ENCODE assay signal across 20 cellular contexts in the genomic region with DNA sequence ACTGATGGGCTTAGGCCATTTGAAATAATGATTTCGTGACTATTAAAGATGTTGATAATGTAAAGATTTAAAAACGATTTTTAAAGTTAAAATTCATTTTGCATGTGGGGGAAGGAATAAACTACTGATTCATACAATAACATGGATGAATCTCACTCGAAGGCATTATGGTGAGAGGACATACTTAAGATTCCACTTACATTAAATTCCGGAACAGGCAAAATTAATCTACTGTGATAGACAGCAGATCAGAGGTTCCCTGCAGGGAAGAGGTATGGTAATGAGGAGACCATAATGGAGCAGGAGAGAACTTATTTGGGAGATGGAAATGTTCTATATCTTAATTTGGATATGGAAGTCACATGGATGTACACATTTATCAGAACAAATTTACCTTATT. TPM values are rescaled to one million over a fixed set of nuclear protein-coding genes. Genes with fewer than 3 reads are reported as not detected.
DNase-seq lines count a peak whose midpoint lies in the region; ATAC-seq, FAIRE-seq and TF ChIP-seq lines count a peak whose summit lies in the region.
"Had no signal": no experiment of that assay in that cellular context is flagged by ENCODE, and none has a peak within 500 bp of the region (broad histone marks: within the 10 kb centered on the region; RNA-seq: fewer than 3 reads in every experiment).

No MANE protein-coding gene starts in this region.

- no peaks in the 10 kb centered on the region for H3F3A ChIP-seq in GM23248 (ENCODE audit: insufficient read depth)

- peak overlapping the region; percentile 27 for H3K4me2 ChIP-seq in GM23248 (ENCODE audit: unreplicated experiment)
- H3K4me2 ChIP-seq in astrocyte (ENCODE audit: low read length): no peak overlapping the region
- H3K4me2 ChIP-seq in osteoblast (ENCODE audit: insufficient read depth, low read length): no peak overlapping the region
- H3K4me2 ChIP-seq: KMS-11 had no signal

- H3K36me3 Mint-ChIP-seq in astrocyte (ENCODE audit: low read depth, unreplicated experiment) (no peaks in the 10 kb centered on the region), Calu3 (ENCODE audit: insufficient read depth, unreplicated experiment) (no peaks in the 10 kb centered on the region)

- TF ChIP-seq CTCF in astrocyte (IDR thresholded peaks at IDR 0.05; ENCODE audit: insufficient read depth, low read depth, low read length) (no peak), osteoblast (IDR thresholded peaks at IDR 0.05; ENCODE audit: extremely low read depth, low read depth, low read length) (no peak), Calu3 (IDR thresholded peaks at IDR 0.05; ENCODE audit: unreplicated experiment) (no peak)

- WGBS in GM23248 (ENCODE audit: low coverage in 1 of 2, low lambda C conversion rate in 2 of 2, missing lambda C conversion rate in 2 of 2), 2 experiments: 58 to 63% methylated on average over 4 of the region's 4 CpGs

- FAIRE-seq in RCC 7860 (lab: Jason Lieb, UNC): peak; percentile 5
- FAIRE-seq in astrocyte (lab: Jason Lieb, UNC): no peak

- H3K4me3 ChIP-seq in GM23248: no peak overlapping the region
- no peak overlapping the region for H3K4me3 ChIP-seq in astrocyte (ENCODE audit: insufficient read depth, low read depth, low read length)
- no peak overlapping the region for H3K4me3 ChIP-seq in osteoblast (ENCODE audit: insufficient read depth, low read length)

- no peaks in the 10 kb centered on the region for H3K27me3 ChIP-seq in GM23248 (replicated peaks; ENCODE audit: insufficient read depth)
- peaks cover 1% of the 10 kb centered on the region for H3K27me3 ChIP-seq in astrocyte (ENCODE audit: insufficient read depth, low read length)
- peaks cover 16% of the 10 kb centered on the region for H3K27me3 ChIP-seq in osteoblast (ENCODE audit: insufficient read depth, low read length)

- H3K4me3 Mint-ChIP-seq in astrocyte (ENCODE audit: unreplicated experiment) (no peak overlapping the region), Calu3 (ENCODE audit: low read depth, unreplicated experiment) (no peak overlapping the region)
- H3K4me3 Mint-ChIP-seq: CD4-positive, alpha-beta T cell had no signal

- CTCF ChIA-PET in Calu3 (lab: Charles Lee): no interaction called here

- H4K20me1 ChIP-seq in GM23248 (ENCODE audit: insufficient read depth) (no peaks in the 10 kb centered on the region), astrocyte (ENCODE audit: insufficient read depth, low read length) (no peaks in the 10 kb centered on the region), osteoblast (ENCODE audit: insufficient read depth, low read length) (no peaks in the 10 kb centered on the region)

- no peaks in the 10 kb centered on the region for H3K9me3 ChIP-seq in GM23248 (ENCODE audit: low read depth)
- H3K9me3 ChIP-seq in astrocyte (ENCODE audit: insufficient read depth, low read depth, low read length): no peaks in the 10 kb centered on the region
- no peaks in the 10 kb centered on the region for H3K9me3 ChIP-seq in osteoblast (ENCODE audit: low read depth, low read length)
- H3K9me3 ChIP-seq: BE2C, Caco-2 had no signal

- ATAC-seq in HG03280 (IDR thresholded peaks at IDR 0.05; ENCODE audit: unreplicated experiment): no peak

- no peak overlapping the region for H3K9ac ChIP-seq in GM23248
- H3K9ac ChIP-seq in astrocyte (ENCODE audit: low read length): no peak overlapping the region
- H3K9ac ChIP-seq: KMS-11 had no signal

- H3K36me3 ChIP-seq in GM23248 (ENCODE audit: low read depth) (no peaks in the 10 kb centered on the region), astrocyte (ENCODE audit: insufficient read depth, low read length) (no peaks in the 10 kb centered on the region), osteoblast (ENCODE audit: insufficient read depth, low read length) (no peaks in the 10 kb centered on the region)
- H3K36me3 ChIP-seq: BE2C had no signal

- H3K4me1 ChIP-seq in GM23248 (ENCODE audit: insufficient read depth) (0 out of 2 replicates have a peak, but pooled peaks cover 8% of the 10 kb centered on the region), astrocyte (ENCODE audit: insufficient read depth, low read length) (peaks cover 4% of the 10 kb centered on the region), osteoblast (ENCODE audit: insufficient read depth, low read length) (peaks cover 16% of the 10 kb centered on the region)
- H3K4me1 ChIP-seq: BE2C, Caco-2 had no signal

- no peaks in the 10 kb centered on the region; the same call in 1 of the 2 replicates for H3K9me2 ChIP-seq in GM23248 (ENCODE audit: insufficient read depth)

- H3K27ac Mint-ChIP-seq in astrocyte (ENCODE audit: unreplicated experiment) (no peak overlapping the region), Calu3 (ENCODE audit: unreplicated experiment) (no peak overlapping the region)
- H3K27ac Mint-ChIP-seq: CD4-positive, alpha-beta T cell had no signal

- BruUV-seq in Calu3 (replicated peaks; lab: Mats Ljungman, UMichigan): no TSS peak

- H3K4me1 Mint-ChIP-seq in astrocyte (ENCODE audit: low read depth, unreplicated experiment) (no peaks in the 10 kb centered on the region), Calu3 (ENCODE audit: low read depth, unreplicated experiment) (no peaks in the 10 kb centered on the region)

- DNase-seq in GM23248 (no peak), RCC 7860 (ENCODE audit: low spot score) (no peak), astrocyte (ENCODE audit: low read depth) (peak; percentile 18), osteoblast (ENCODE audit: insufficient read length, low spot score, missing footprints) (peak; percentile 90), NCI-H82 (lab: John Stamatoyannopoulos, UW) (no peak), Calu3 (no peak)
- DNase-seq in effector CD4-positive, alpha-beta T cell: no peak
- DNase-seq: ACHN; BE2C; Caco-2; CD4-positive, alpha-beta T cell; DMS153; DMS79; GF-D8; GOT3; H7 had no signal

- H3K27ac ChIP-seq in GM23248 (no peak overlapping the region), astrocyte (ENCODE audit: low read depth, low read length) (no peak overlapping the region), osteoblast (ENCODE audit: low read depth, low read length) (no peak overlapping the region)
- H3K27ac ChIP-seq: C4-2B, KMS-11 had no signal

- H3K79me2 ChIP-seq in GM23248 (ENCODE audit: insufficient read depth) (no peaks in the 10 kb centered on the region), astrocyte (ENCODE audit: insufficient read depth, low read length) (no peaks in the 10 kb centered on the region), osteoblast (ENCODE audit: insufficient read depth, low read length) (no peaks in the 10 kb centered on the region)

- H3K9me3 Mint-ChIP-seq in astrocyte (ENCODE audit: unreplicated experiment) (no peaks in the 10 kb centered on the region), Calu3 (ENCODE audit: low read depth, unreplicated experiment) (no peaks in the 10 kb centered on the region)
- H3K9me3 Mint-ChIP-seq: CD4-positive, alpha-beta T cell had no signal

- intact Hi-C loops in Calu3 (cut with micrococcal nuclease; ENCODE audit: unreplicated experiment): loop anchor here (5.0 kb wide), 2 partner anchors 262 to 1192 kb away; partner anchors contain the start of gene TOPBP1

- in situ Hi-C loops in GM23248 (cut with MboI): no loop called here

- H2AFZ ChIP-seq in GM23248: no peak overlapping the region
- H2AFZ ChIP-seq in astrocyte (ENCODE audit: low read depth, low read length): no peak overlapping the region
- no peak overlapping the region for H2AFZ ChIP-seq in osteoblast (ENCODE audit: low read length)

- H3K27me3 Mint-ChIP-seq in astrocyte (ENCODE audit: low read depth, unreplicated experiment) (peaks cover 27% of the 10 kb centered on the region), Calu3 (ENCODE audit: unreplicated experiment) (peaks cover 95% of the 10 kb centered on the region)

RNA-seq across cellular contexts. Expression of gene RAB6B, which starts 28.4 kb away (rescaled TPM):
- 0.38 and 0.76 TPM in 2 replicates for total RNA-seq in GM23248 (2014; rRNA removed; shearing (Covaris generic))
- polyA plus RNA-seq in GM23248 (2016; fragmentation: Nextera tagmentation; extraction: Ambion mirVana): 0.59 and 0.67 TPM in 2 replicates
- 60.5 and 61.8 TPM in 2 replicates for total RNA-seq in astrocyte
- 0.59 and 0.72 TPM in 2 replicates for total RNA-seq in osteoblast
- total RNA-seq in Calu3 (2022): 0.85 and 4.7 TPM in 2 replicates
- total RNA-seq: CD4-positive, alpha-beta T cell; HT-29 had no signal

Comparison
In these comparisons a context has a peak if more than half of its experiments do, and no peak if none do; other contexts are left out.
1. DNase-seq: peak in astrocyte (single experiment) and osteoblast (single experiment); none in GM23248 (single experiment), RCC 7860 (single experiment), NCI-H82 (single experiment), Calu3 (single experiment) and effector CD4-positive, alpha-beta T cell (single experiment).
2. RNA of gene RAB6B, which starts 28.4 kb away (total RNA-seq): 60.5 to 61.8 TPM in astrocyte; 0.85 to 4.7 TPM in Calu3, 0.38 to 0.76 TPM in GM23248 and 0.59 to 0.72 TPM in osteoblast; every median in the first group is over 10 times any median in the second.